ENCODE assay signal across 8 cellular contexts in the genomic region with DNA sequence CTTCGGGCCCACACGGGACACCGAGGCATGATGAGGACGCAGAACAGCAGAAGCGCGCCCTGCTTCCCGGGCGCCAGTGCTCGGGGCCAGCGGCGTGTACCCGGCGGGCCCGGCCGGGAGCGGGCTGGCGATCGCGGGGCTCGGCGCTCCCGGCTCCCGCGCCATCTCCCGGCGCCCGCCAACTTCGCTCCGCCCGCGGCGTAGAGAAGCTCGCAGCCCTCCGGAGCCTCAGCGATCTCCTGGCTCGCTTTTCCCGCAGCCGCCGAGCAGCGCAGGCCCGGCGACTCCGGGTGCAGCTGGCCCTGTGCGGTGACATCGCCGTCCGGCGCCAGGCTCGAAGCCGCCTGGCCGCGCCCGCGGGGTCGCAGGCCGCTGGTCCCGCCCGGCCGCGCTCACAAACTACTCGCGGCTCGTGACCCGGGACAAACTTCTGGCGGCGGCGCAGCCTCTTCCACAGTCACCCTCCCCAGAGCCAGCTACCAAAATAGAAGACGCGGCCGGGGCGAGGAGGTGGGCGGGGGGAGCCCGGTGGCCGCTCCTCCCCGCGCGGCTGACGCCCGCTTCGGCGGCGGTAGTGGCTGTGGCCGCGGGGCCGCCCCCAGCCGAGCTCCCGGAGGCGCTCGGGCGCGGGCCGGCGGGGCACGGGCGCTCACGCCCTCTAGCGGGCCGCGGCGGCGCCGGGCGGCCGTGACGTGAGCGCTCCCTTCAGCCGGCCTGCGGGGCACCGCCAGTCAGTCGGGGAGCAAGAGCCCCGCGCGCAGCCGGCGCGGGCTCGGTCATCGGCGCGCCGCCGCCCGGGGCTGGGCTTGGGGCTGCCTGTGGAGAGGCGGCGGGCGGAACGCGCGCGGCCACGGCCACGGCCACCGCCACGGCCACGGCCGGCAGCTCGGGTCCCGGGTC. TPM values are rescaled to one million over a fixed set of nuclear protein-coding genes. Genes with fewer than 3 reads are reported as not detected.
A peak's percentile ranks its signal among the peaks of the same experiment; 100 is the strongest.
DNase-seq lines count a peak whose midpoint lies in the region; ATAC-seq and TF ChIP-seq lines count a peak whose summit lies in the region.

A gene (plus strand): TSS at position 730 of the 900 bp plus-strand sequence. CDS start 503 bp downstream, outside the sequence.

- H3K27ac Mint-ChIP-seq in stimulated activated memory B cell treated with anti-CD40 and anti-IgM and Interleukin-4, amounts not matched to agents 10 μg/mL and 1 μg/mL and 100 μg/mL, for 72 hours, result no peak within 1 kb of the TSS

- peak; percentile 59 for TF ChIP-seq POLR2A in esophagus muscularis mucosa (IDR thresholded peaks at IDR 0.05; ENCODE audit: low read depth)

- peak within 1 kb of the TSS; percentile 97 for H3K4me3 ChIP-seq in ACC112 (ENCODE audit: low read depth, low read length)
- peak within 1 kb of the TSS; percentile 86 to 93 (median 88) for H3K4me3 ChIP-seq in esophagus muscularis mucosa
- peak within 1 kb of the TSS; percentile 25 for H3K4me3 ChIP-seq in mononuclear cell (ENCODE audit: low read length)

- ATAC-seq in GM18520 (IDR thresholded peaks at IDR 0.05; ENCODE audit: unreplicated experiment) (peak; percentile 66), HG03039 (IDR thresholded peaks at IDR 0.05; ENCODE audit: unreplicated experiment) (peak; percentile 92)
- ATAC-seq in activated T-cell treated with anti-CD3 and anti-CD28 coated beads, Interleukin-2, amount 50 U/mL, for 4 hours, result peak; percentile 89 to 90
- peak; percentile 76 for ATAC-seq in stimulated activated memory B cell treated with anti-CD40 and anti-IgM and Interleukin-4, amounts not matched to agents 10 μg/mL and 1 μg/mL and 100 μg/mL, for 72 hours

- H3K4me3 Mint-ChIP-seq in activated T-cell treated with anti-CD3 and anti-CD28 coated beads, Interleukin-2, amount 50 U/mL, for 4 hours, result no peak within 1 kb of the TSS
- H3K4me3 Mint-ChIP-seq in stimulated activated memory B cell treated with anti-CD40 and anti-IgM and Interleukin-4, amounts not matched to agents 10 μg/mL and 1 μg/mL and 100 μg/mL, for 72 hours, result no peak within 1 kb of the TSS

- peaks cover 43% of the 10 kb centered on the region for H3K27me3 Mint-ChIP-seq in activated T-cell treated with anti-CD3 and anti-CD28 coated beads, Interleukin-2, amount 50 U/mL, for 4 hours (ENCODE audit: low read depth)
- H3K27me3 Mint-ChIP-seq in stimulated activated memory B cell treated with anti-CD40 and anti-IgM and Interleukin-4, amounts not matched to agents 10 μg/mL and 1 μg/mL and 100 μg/mL, for 72 hours, result peaks cover 40% of the 10 kb centered on the region

- no peaks in the 10 kb centered on the region for H3K9me3 ChIP-seq in esophagus muscularis mucosa
- no peaks in the 10 kb centered on the region for H3K9me3 ChIP-seq in mononuclear cell (ENCODE audit: low read depth, low read length)

- H3K36me3 Mint-ChIP-seq in activated T-cell treated with anti-CD3 and anti-CD28 coated beads, Interleukin-2, amount 50 U/mL, for 4 hours (ENCODE audit: insufficient read depth), result no peaks in the 10 kb centered on the region
- no peaks in the 10 kb centered on the region for H3K36me3 Mint-ChIP-seq in stimulated activated memory B cell treated with anti-CD40 and anti-IgM and Interleukin-4, amounts not matched to agents 10 μg/mL and 1 μg/mL and 100 μg/mL, for 72 hours

- TF ChIP-seq EP300 in esophagus muscularis mucosa (IDR thresholded peaks at IDR 0.05), result no peak

- H3K4me1 ChIP-seq in ACC112 (ENCODE audit: control insufficient read depth, insufficient read depth, low read length, unreplicated experiment) (peaks cover 22% of the 10 kb centered on the region), esophagus muscularis mucosa (peaks cover 31 to 51% (median 39%) of the 10 kb centered on the region in 4 donors), mononuclear cell (ENCODE audit: insufficient read depth, low read length) (peaks cover 5% of the 10 kb centered on the region)

- DNase-seq in NCI-H226 (peak; percentile 71), esophagus muscularis mucosa (ENCODE audit: extremely low spot score) (peak; percentile 95)
- DNase-seq in activated T-cell treated with anti-CD3 and anti-CD28 coated beads, Interleukin-2, amount 50 U/mL, for 4 hours, result peak; percentile 13

- no peaks in the 10 kb centered on the region for H3K9me3 Mint-ChIP-seq in activated T-cell treated with anti-CD3 and anti-CD28 coated beads, Interleukin-2, amount 50 U/mL, for 4 hours
- no peaks in the 10 kb centered on the region for H3K9me3 Mint-ChIP-seq in stimulated activated memory B cell treated with anti-CD40 and anti-IgM and Interleukin-4, amounts not matched to agents 10 μg/mL and 1 μg/mL and 100 μg/mL, for 72 hours

- peaks cover 44% of the 10 kb centered on the region for H3K79me2 ChIP-seq in ACC112 (ENCODE audit: control insufficient read depth, insufficient read depth, low read length, unreplicated experiment)

- no peaks in the 10 kb centered on the region for H3K27me3 ChIP-seq in ACC112 (ENCODE audit: insufficient read depth, low read length)
- H3K27me3 ChIP-seq in esophagus muscularis mucosa, result no peaks in the 10 kb centered on the region
- peaks cover 51% of the 10 kb centered on the region for H3K27me3 ChIP-seq in mononuclear cell (ENCODE audit: insufficient read depth, low read length)

- 0 out of 2 replicates have a peak, but pooled peaks cover 3% of the 10 kb centered on the region for H3K36me3 ChIP-seq in ACC112 (ENCODE audit: insufficient read depth, low read length)
- H3K36me3 ChIP-seq in esophagus muscularis mucosa, result no peaks in the 10 kb centered on the region

- peak in 2 of 3 experiments; percentile 61 to 83 for TF ChIP-seq CTCF in esophagus muscularis mucosa (IDR thresholded peaks at IDR 0.05)

- WGBS in esophagus muscularis mucosa, result under 1% methylated on average over 23 of the region's 138 CpGs

- intact Hi-C loops in esophagus muscularis mucosa (cut with DNase I), result loop anchor here (1.0 to 5.0 kb wide), 2 partner anchors 115 to 295 kb away; no protein-coding TSS in a partner anchor

- H3K4me1 Mint-ChIP-seq in activated T-cell treated with anti-CD3 and anti-CD28 coated beads, Interleukin-2, amount 50 U/mL, for 4 hours (ENCODE audit: low read depth), result peaks cover 1% of the 10 kb centered on the region
- no peaks in the 10 kb centered on the region for H3K4me1 Mint-ChIP-seq in stimulated activated memory B cell treated with anti-CD40 and anti-IgM and Interleukin-4, amounts not matched to agents 10 μg/mL and 1 μg/mL and 100 μg/mL, for 72 hours

- peak within 1 kb of the TSS; percentile 91 for H2AFZ ChIP-seq in ACC112 (ENCODE audit: low read length, unreplicated experiment)

- peak within 1 kb of the TSS; percentile 79 for H3K27ac ChIP-seq in ACC112 (ENCODE audit: low read depth, low read length)
- H3K27ac ChIP-seq in esophagus muscularis mucosa (replicated peaks in 1 of 4), result peak within 1 kb of the TSS; percentile 93 to 99 (median 98)

RNA-seq across cellular contexts. Expression of the gene that starts here (rescaled TPM):
- total RNA-seq in activated T-cell treated with anti-CD3 and anti-CD28 coated beads, Interleukin-2, amount 50 U/mL, for 4 hours, result 1 to 10 TPM; 1.5 to 3.5 (median 2.3) TPM
- total RNA-seq in esophagus muscularis mucosa, result 10 to 100 TPM; 62.7 to 94.0 (median 76.0) TPM
- total RNA-seq in mononuclear cell, result 8.0 TPM

Comparison
In these comparisons a context has a peak if more than half of its experiments do, and no peak if none do; other contexts are left out.
1. Peak in every context shown above with its lines: DNase-seq, ATAC-seq, H3K4me3 ChIP-seq and H3K27ac ChIP-seq.
2. H3K4me3 ChIP-seq: peak in every context shown above with its lines; median percentile 97 in ACC112; 88 in esophagus muscularis mucosa; 25 in mononuclear cell.
3. DNase-seq: peak in every context shown above with its lines; median percentile 95 in esophagus muscularis mucosa; 71 in NCI-H226; 13 in activated T-cell treated with anti-CD3 and anti-CD28 coated beads, Interleukin-2, amount 50 U/mL, for 4 hours.